Comparison of ENCODE assay signal across 18 cellular contexts in the genomic region with DNA sequence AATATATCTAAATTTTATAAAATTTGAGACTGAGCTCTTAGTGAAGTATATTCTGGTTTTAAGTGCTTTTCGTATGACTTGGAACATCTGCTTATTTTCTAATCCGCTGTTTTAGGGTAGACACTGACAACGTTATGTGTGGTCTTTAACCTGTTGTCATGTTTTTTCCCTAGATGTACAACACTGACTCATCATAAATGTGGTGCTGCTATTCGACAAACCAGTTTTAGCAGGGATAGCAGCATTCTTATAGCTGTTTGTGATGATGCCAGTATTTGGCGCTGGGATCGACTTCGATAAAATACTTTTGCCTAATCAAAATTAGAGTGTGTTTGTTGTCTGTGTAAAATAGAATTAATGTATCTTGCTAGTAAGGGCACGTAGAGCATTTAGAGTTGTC.
"Had no signal": no experiment of that assay in that cellular context is flagged by ENCODE, and none has a peak within 500 bp of the region (broad histone marks: within the 10 kb centered on the region; RNA-seq: fewer than 3 reads in every experiment).

No MANE protein-coding gene starts in this region.

- H3K4me1 ChIP-seq: colonic mucosa, heart left ventricle, psoas muscle, uterus had no signal

- ATAC-seq: heart left ventricle; mucosa of descending colon; naive thymus-derived CD8-positive, alpha-beta T cell; psoas muscle; sciatic nerve had no signal

- H3K27ac ChIP-seq: colonic mucosa, heart left ventricle, neutrophil, psoas muscle, stomach, upper lobe of left lung, uterus had no signal

- H3K27me3 Mint-ChIP-seq: naive thymus-derived CD8-positive, alpha-beta T cell had no signal

- DNase-seq: colonic mucosa; dermis blood vessel endothelial cell; erythroblast; heart left ventricle; hippocampal formation; kidney glomerular epithelial cell; mammary epithelial cell; mucosa of descending colon; naive thymus-derived CD8-positive, alpha-beta T cell; psoas muscle; retina; stimulated activated naive CD4-positive, alpha-beta T cell; stomach; substantia nigra; upper lobe of left lung; uterus had no signal

- H3K27ac Mint-ChIP-seq: naive thymus-derived CD8-positive, alpha-beta T cell had no signal

- H3K9me3 ChIP-seq: colonic mucosa, heart left ventricle, mucosa of descending colon, neutrophil, psoas muscle, stomach, upper lobe of left lung, uterus had no signal

- H3K4me3 ChIP-seq: colonic mucosa, heart left ventricle, mucosa of descending colon, psoas muscle, stomach, upper lobe of left lung, uterus had no signal

- H3K4me3 Mint-ChIP-seq: naive thymus-derived CD8-positive, alpha-beta T cell had no signal

- H3K27me3 ChIP-seq: colonic mucosa, heart left ventricle, neutrophil, stomach, upper lobe of left lung, uterus had no signal

- H3K36me3 ChIP-seq: uterus had no signal
